14 cellular contexts compared by ENCODE assay signal in genomic region chr9:70229026-70229425, GRCh38. TPM values are rescaled to one million over a fixed set of nuclear protein-coding genes. Genes with fewer than 3 reads are reported as not detected.
A peak's percentile ranks its signal among the peaks of the same experiment; 100 is the strongest.
DNase-seq lines count a peak whose midpoint lies in the region; ATAC-seq and TF ChIP-seq lines count a peak whose summit lies in the region.
"Had no signal": no experiment of that assay in that cellular context is flagged by ENCODE, and none has a peak within 500 bp of the region (broad histone marks: within the 10 kb centered on the region; RNA-seq: fewer than 3 reads in every experiment).

No MANE protein-coding gene starts in this region.

- H3K36me3 ChIP-seq in muscle layer of colon (ENCODE audit: insufficient read depth, low read length) (peaks cover 10% of the 10 kb centered on the region), tibial artery (peaks cover 0 to 7% (median 1%) of the 10 kb centered on the region in 3 donors)
- H3K36me3 ChIP-seq: adrenal gland, upper lobe of left lung had no signal

- no peaks in the 10 kb centered on the region for H3K27me3 Mint-ChIP-seq in activated CD4-positive, alpha-beta T cell treated with anti-CD3 and anti-CD28 coated beads, Interleukin-2, amount 10 ng/mL, durations not matched to agents 7 days and 5 days
- H3K27me3 Mint-ChIP-seq in activated T-cell treated with anti-CD3 and anti-CD28 coated beads, Interleukin-2, amount 50 U/mL, for 72 hours (ENCODE audit: low read depth) = no peaks in the 10 kb centered on the region

- no peaks in the 10 kb centered on the region for H3K9me3 Mint-ChIP-seq in activated CD4-positive, alpha-beta T cell treated with anti-CD3 and anti-CD28 coated beads, Interleukin-2, amount 10 ng/mL, durations not matched to agents 7 days and 5 days
- H3K9me3 Mint-ChIP-seq in activated T-cell treated with anti-CD3 and anti-CD28 coated beads, Interleukin-2, amount 50 U/mL, for 72 hours = peaks cover 0 to 2% of the 10 kb centered on the region in 2 donors

- TF ChIP-seq CTCF in tibial artery (IDR thresholded peaks at IDR 0.05) = no peak

- H3K9ac ChIP-seq in muscle layer of colon (ENCODE audit: low read length) = no peak overlapping the region

- H3K4me1 ChIP-seq in muscle layer of colon (ENCODE audit: insufficient read depth, low read length) = peaks cover 15% of the 10 kb centered on the region
- peaks cover 0 to 17% (median 3%) of the 10 kb centered on the region in 4 donors for H3K4me1 ChIP-seq in tibial artery
- H3K4me1 ChIP-seq: A549, adrenal gland, upper lobe of left lung had no signal

- POLR2A ChIA-PET in activated CD4-positive, alpha-beta T cell treated with anti-CD3 and anti-CD28 coated beads, Interleukin-2, amount 10 ng/mL, durations not matched to agents 7 days and 5 days (lab: Charles Lee) = no interaction called here

- H3K27ac Mint-ChIP-seq in activated CD4-positive, alpha-beta T cell treated with anti-CD3 and anti-CD28 coated beads, Interleukin-2, amount 10 ng/mL, durations not matched to agents 7 days and 5 days = no peak overlapping the region
- H3K27ac Mint-ChIP-seq in activated T-cell treated with anti-CD3 and anti-CD28 coated beads, Interleukin-2, amount 50 U/mL, for 72 hours = no peak overlapping the region

- CTCF ChIA-PET in activated CD4-positive, alpha-beta T cell treated with anti-CD3 and anti-CD28 coated beads, Interleukin-2, amount 10 ng/mL, durations not matched to agents 7 days and 5 days (lab: Charles Lee) = no interaction called here

- H3K4me3 ChIP-seq in muscle layer of colon (ENCODE audit: low read depth in 1 of 2, low read length in 2 of 2) (no peak overlapping the region), tibial artery (no peak overlapping the region)
- H3K4me3 ChIP-seq: A549, adrenal gland, upper lobe of left lung had no signal

- no peak for ATAC-seq in HG03521 (IDR thresholded peaks at IDR 0.05; ENCODE audit: unreplicated experiment)
- ATAC-seq in activated T-cell treated with anti-CD3 and anti-CD28 coated beads, Interleukin-2, amount 50 U/mL, for 72 hours (replicated peaks in 1 of 2) = no peak

- H3K27ac ChIP-seq in muscle layer of colon (ENCODE audit: low read depth, low read length) (peak overlapping the region; percentile 3), tibial artery (peak overlapping the region; percentile 42 to 43)
- H3K27ac ChIP-seq: A549, adrenal gland, upper lobe of left lung had no signal

- DNase-seq in NCI-H2081 (lab: John Stamatoyannopoulos, UW) (peak; percentile 10 to 33), NCI-H2081 treated with DMSO at 0.1 percent for 48 hours (lab: John Stamatoyannopoulos, UW) (no peak), cerebellar cortex (ENCODE audit: low spot score) (peak; percentile 77), tibial artery (no peak)
- DNase-seq in activated CD4-positive, alpha-beta T cell treated with anti-CD3 and anti-CD28 coated beads, Interleukin-2, amount 10 ng/mL, durations not matched to agents 7 days and 5 days = no peak
- no peak for DNase-seq in activated T-cell treated with anti-CD3 and anti-CD28 coated beads, Interleukin-2, amount 50 U/mL, for 72 hours
- DNase-seq: activated T-cell treated with anti-CD3 and anti-CD28 coated beads for 4 hours; adrenal gland; NCI-H1048; NK-92 treated with Interleukin-12 subunit alpha and Interleukin-12 subunit beta, amount 100 ng/mL, for 24 hours; upper lobe of left lung had no signal

- H3K36me3 Mint-ChIP-seq in activated CD4-positive, alpha-beta T cell treated with anti-CD3 and anti-CD28 coated beads, Interleukin-2, amount 10 ng/mL, durations not matched to agents 7 days and 5 days (ENCODE audit: low read depth) = no peaks in the 10 kb centered on the region
- peaks cover 2% of the 10 kb centered on the region in 2 donors for H3K36me3 Mint-ChIP-seq in activated T-cell treated with anti-CD3 and anti-CD28 coated beads, Interleukin-2, amount 50 U/mL, for 72 hours (ENCODE audit: insufficient read depth in 2 of 2)

- intact Hi-C loops in tibial artery (cut with DNase I; ENCODE audit: low total_unique reads) = loop anchor here (10.0 kb wide), 1 partner anchor 254 kb away; no protein-coding TSS in a partner anchor

- no peak overlapping the region for H3K4me3 Mint-ChIP-seq in activated CD4-positive, alpha-beta T cell treated with anti-CD3 and anti-CD28 coated beads, Interleukin-2, amount 10 ng/mL, durations not matched to agents 7 days and 5 days
- no peak overlapping the region for H3K4me3 Mint-ChIP-seq in activated T-cell treated with anti-CD3 and anti-CD28 coated beads, Interleukin-2, amount 50 U/mL, for 72 hours

- no peaks in the 10 kb centered on the region for H3K4me1 Mint-ChIP-seq in activated CD4-positive, alpha-beta T cell treated with anti-CD3 and anti-CD28 coated beads, Interleukin-2, amount 10 ng/mL, durations not matched to agents 7 days and 5 days
- no peaks in the 10 kb centered on the region for H3K4me1 Mint-ChIP-seq in activated T-cell treated with anti-CD3 and anti-CD28 coated beads, Interleukin-2, amount 50 U/mL, for 72 hours (ENCODE audit: low read depth)

- H3K9me3 ChIP-seq in muscle layer of colon (ENCODE audit: low read length) (no peaks in the 10 kb centered on the region), tibial artery (no peaks in the 10 kb centered on the region)
- H3K9me3 ChIP-seq: A549, adrenal gland, upper lobe of left lung had no signal

- H3K27me3 ChIP-seq in muscle layer of colon (ENCODE audit: control insufficient read depth in 1 of 2, insufficient read depth in 2 of 2, low read length in 2 of 2) (no peaks in the 10 kb centered on the region), tibial artery (no peaks in the 10 kb centered on the region)
- H3K27me3 ChIP-seq: adrenal gland, upper lobe of left lung had no signal

RNA-seq across cellular contexts. Expression of gene SMC5, which starts 29.8 kb away (rescaled TPM):
- total RNA-seq in activated CD4-positive, alpha-beta T cell treated with anti-CD3 and anti-CD28 coated beads, Interleukin-2, amount 10 ng/mL, durations not matched to agents 7 days and 5 days = 10 to 100 TPM; 36.3 to 44.2 TPM
- 10 to 100 TPM; 33.9 to 38.6 TPM for total RNA-seq in activated T-cell treated with anti-CD3 and anti-CD28 coated beads, Interleukin-2, amount 50 U/mL, for 72 hours

Comparison
In these comparisons a context has a peak if more than half of its experiments do, and no peak if none do; other contexts are left out.
1. DNase-seq: peak in NCI-H2081 (2 of 2) and cerebellar cortex (single experiment); none in NCI-H2081 treated with DMSO at 0.1 percent for 48 hours (single experiment), tibial artery (0 of 2), activated CD4-positive, alpha-beta T cell treated with anti-CD3 and anti-CD28 coated beads, Interleukin-2, amount 10 ng/mL, durations not matched to agents 7 days and 5 days (single experiment) and activated T-cell treated with anti-CD3 and anti-CD28 coated beads, Interleukin-2, amount 50 U/mL, for 72 hours (0 of 2).